8 cellular contexts compared by ENCODE assay signal in the genomic region with DNA sequence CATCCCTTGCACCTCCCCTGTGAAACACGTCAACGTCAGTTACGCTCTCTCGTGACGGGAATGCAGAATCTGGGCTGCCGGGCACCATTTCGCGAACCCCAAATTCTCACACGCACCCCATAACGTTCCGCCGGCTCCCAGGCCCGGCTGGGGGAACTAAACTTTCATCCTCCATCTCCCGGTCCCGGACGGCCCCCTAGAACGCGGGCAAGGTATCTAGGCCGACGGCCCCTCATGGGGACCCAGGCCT. TPM values are rescaled to one million over a fixed set of nuclear protein-coding genes. Genes with fewer than 3 reads are reported as not detected.
DNase-seq lines count a peak whose midpoint lies in the region; ATAC-seq and TF ChIP-seq lines count a peak whose summit lies in the region.

No MANE protein-coding gene starts in this region.

- peak; percentile 0 for ATAC-seq in GM21423 (IDR thresholded peaks at IDR 0.05; ENCODE audit: unreplicated experiment)
- ATAC-seq in WTC11: no peak
- ATAC-seq in Right ventricle myocardium inferior: peak; percentile 0
- no peak for ATAC-seq in GM19397 (IDR thresholded peaks at IDR 0.05; ENCODE audit: unreplicated experiment)

- no peaks in the 10 kb centered on the region for H3K9me3 ChIP-seq in prostate gland

- intact Hi-C loops in Right ventricle myocardium inferior (cut with DNase I): loop anchor here (5.0 kb wide), 1 partner anchor 226 kb away; no protein-coding TSS in a partner anchor
- intact Hi-C loops in prostate gland (cut with DNase I): loop anchor here (5.0 to 10.0 kb wide), 2 partner anchors 71 to 224 kb away; a partner anchor contains a TSS

- peaks cover 6% of the 10 kb centered on the region; the same call in 1 of the 2 replicates for H3K36me3 Mint-ChIP-seq in WTC11

- H3K4me1 Mint-ChIP-seq in WTC11: peaks cover 8% of the 10 kb centered on the region; the same call in 1 of the 2 replicates

- POLR2A ChIA-PET in WTC11 (lab: Charles Lee): no interaction called here

- 0% methylated on average over 20 of the region's 20 CpGs for WGBS in prostate gland

- no peaks in the 10 kb centered on the region for H3K27me3 ChIP-seq in prostate gland (replicated peaks; ENCODE audit: insufficient read depth)

- H3K9me3 Mint-ChIP-seq in WTC11: no peaks in the 10 kb centered on the region

- H3K36me3 ChIP-seq in prostate gland: no peaks in the 10 kb centered on the region

- no peak for TF ChIP-seq CTCF in 22Rv1 (IDR thresholded peaks at IDR 0.05)
- no peak for TF ChIP-seq CTCF in WTC11 (IDR thresholded peaks at IDR 0.05)
- TF ChIP-seq CTCF in prostate gland (IDR thresholded peaks at IDR 0.05): no peak

- H3K27me3 Mint-ChIP-seq in WTC11 (ENCODE audit: low read depth): no peaks in the 10 kb centered on the region

- H3K4me3 ChIP-seq in prostate gland: peak overlapping the region; percentile 55 to 86

- H3K27ac Mint-ChIP-seq in WTC11: peak overlapping the region; percentile 99

- peak overlapping the region; percentile 97 for H3K4me3 Mint-ChIP-seq in WTC11

- H3K4me1 ChIP-seq in prostate gland (replicated peaks): no peaks in the 10 kb centered on the region

- no peak for DNase-seq in WTC11 (ENCODE audit: low spot score)
- DNase-seq in Right ventricle myocardium inferior (ENCODE audit: missing footprints): no peak
- peak; percentile 16 for DNase-seq in prostate gland (ENCODE audit: low spot score)
- DNase-seq in HuH-7.5 (ENCODE audit: low spot score): no peak
- DNase-seq in activated effector memory CD4-positive, alpha-beta T cell treated with Interleukin-2 at 50 U/mL for 16 hours: no peak

- no peak for TF ChIP-seq POLR2A in prostate gland (IDR thresholded peaks at IDR 0.05)

- CTCF ChIA-PET in WTC11 (lab: Charles Lee): interaction anchor here (1.1 kb wide), 1 partner anchor 158 kb away, joined by 3 read pairs; no protein-coding TSS in a partner anchor

- H3K27ac ChIP-seq in 22Rv1 (peak overlapping the region; percentile 92), prostate gland (peak overlapping the region; percentile 96 to 100)

TF ChIP-seq in WTC11, 78 proteins besides CTCF, POLR2A, EP300 and RAD21:
- TF ChIP-seq, protein P1, sequence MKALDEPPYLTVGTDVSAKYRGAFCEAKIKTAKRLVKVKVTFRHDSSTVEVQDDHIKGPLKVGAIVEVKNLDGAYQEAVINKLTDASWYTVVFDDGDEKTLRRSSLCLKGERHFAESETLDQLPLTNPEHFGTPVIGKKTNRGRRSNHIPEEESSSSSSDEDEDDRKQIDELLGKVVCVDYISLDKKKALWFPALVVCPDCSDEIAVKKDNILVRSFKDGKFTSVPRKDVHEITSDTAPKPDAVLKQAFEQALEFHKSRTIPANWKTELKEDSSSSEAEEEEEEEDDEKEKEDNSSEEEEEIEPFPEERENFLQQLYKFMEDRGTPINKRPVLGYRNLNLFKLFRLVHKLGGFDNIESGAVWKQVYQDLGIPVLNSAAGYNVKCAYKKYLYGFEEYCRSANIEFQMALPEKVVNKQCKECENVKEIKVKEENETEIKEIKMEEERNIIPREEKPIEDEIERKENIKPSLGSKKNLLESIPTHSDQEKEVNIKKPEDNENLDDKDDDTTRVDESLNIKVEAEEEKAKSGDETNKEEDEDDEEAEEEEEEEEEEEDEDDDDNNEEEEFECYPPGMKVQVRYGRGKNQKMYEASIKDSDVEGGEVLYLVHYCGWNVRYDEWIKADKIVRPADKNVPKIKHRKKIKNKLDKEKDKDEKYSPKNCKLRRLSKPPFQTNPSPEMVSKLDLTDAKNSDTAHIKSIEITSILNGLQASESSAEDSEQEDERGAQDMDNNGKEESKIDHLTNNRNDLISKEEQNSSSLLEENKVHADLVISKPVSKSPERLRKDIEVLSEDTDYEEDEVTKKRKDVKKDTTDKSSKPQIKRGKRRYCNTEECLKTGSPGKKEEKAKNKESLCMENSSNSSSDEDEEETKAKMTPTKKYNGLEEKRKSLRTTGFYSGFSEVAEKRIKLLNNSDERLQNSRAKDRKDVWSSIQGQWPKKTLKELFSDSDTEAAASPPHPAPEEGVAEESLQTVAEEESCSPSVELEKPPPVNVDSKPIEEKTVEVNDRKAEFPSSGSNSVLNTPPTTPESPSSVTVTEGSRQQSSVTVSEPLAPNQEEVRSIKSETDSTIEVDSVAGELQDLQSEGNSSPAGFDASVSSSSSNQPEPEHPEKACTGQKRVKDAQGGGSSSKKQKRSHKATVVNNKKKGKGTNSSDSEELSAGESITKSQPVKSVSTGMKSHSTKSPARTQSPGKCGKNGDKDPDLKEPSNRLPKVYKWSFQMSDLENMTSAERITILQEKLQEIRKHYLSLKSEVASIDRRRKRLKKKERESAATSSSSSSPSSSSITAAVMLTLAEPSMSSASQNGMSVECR (CRISPR knock-in tag; IDR thresholded peaks at IDR 0.05; ENCODE audit: borderline replicate concordance): peak; percentile 21; the same call in 1 of the 2 replicates
- no peak for TF ChIP-seq MXD4 (CRISPR knock-in tag; IDR thresholded peaks at IDR 0.05; ENCODE audit: borderline replicate concordance)

RNA-seq across cellular contexts. Expression of a gene that starts 0.5 kb away (rescaled TPM):
- total RNA-seq in WTC11 (2021) (3.8 to 5.4 TPM (median 5.0 TPM) in 3 replicates), Right ventricle myocardium inferior (9.8 TPM), prostate gland (1 to 10 TPM; 3.0 to 9.2 TPM)

RNA-seq across cellular contexts. Expression of a gene that starts 51.2 kb away (rescaled TPM):
- total RNA-seq in WTC11 (2021): 37.1 to 41.7 TPM (median 39.4 TPM) in 3 replicates
- 26.7 TPM for total RNA-seq in Right ventricle myocardium inferior
- total RNA-seq in prostate gland: 10 to 100 TPM; 20.8 to 44.3 TPM

Comparison
In these comparisons a context has a peak if more than half of its experiments do, and no peak if none do; other contexts are left out.
1. ATAC-seq: peak in GM21423 (single experiment) and Right ventricle myocardium inferior (single experiment); none in WTC11 (single experiment) and GM19397 (single experiment).